13 cellular contexts compared by ENCODE assay signal in genomic region chr15:99168601-99169580, GRCh38.
A peak's percentile ranks its signal among the peaks of the same experiment; 100 is the strongest.
DNase-seq lines count a peak whose midpoint lies in the region; ATAC-seq and TF ChIP-seq lines count a peak whose summit lies in the region.
"Had no signal": no experiment of that assay in that cellular context is flagged by ENCODE, and none has a peak within 500 bp of the region (broad histone marks: within the 10 kb centered on the region; RNA-seq: fewer than 3 reads in every experiment).

No MANE protein-coding gene starts in this region.

- intact Hi-C loops in sciatic nerve (cut with DNase I) = no loop called here

- no peaks in the 10 kb centered on the region for H3K4me1 ChIP-seq in urinary bladder (ENCODE audit: insufficient read depth)

- H3K4me3 Mint-ChIP-seq in chondrocyte (ENCODE audit: unreplicated experiment) (peak overlapping the region; percentile 33), neural crest cell (no peak overlapping the region)
- H3K4me3 Mint-ChIP-seq: activated T-cell treated with anti-CD3 and anti-CD28 coated beads, Interleukin-2, amount 50 U/mL, for 24 hours had no signal

- H3K4me3 ChIP-seq in urinary bladder (ENCODE audit: low read depth, low read length) = no peak overlapping the region
- H3K4me3 ChIP-seq: body of pancreas had no signal

- peaks cover 31% of the 10 kb centered on the region for H3K4me1 Mint-ChIP-seq in chondrocyte (ENCODE audit: low read depth)
- H3K4me1 Mint-ChIP-seq in neural crest cell = peaks cover 9% of the 10 kb centered on the region

- H3K9me3 Mint-ChIP-seq in activated naive CD4-positive, alpha-beta T cell treated with anti-CD3 and anti-CD28 coated beads, Interleukin-2, amount 50 U/mL, for 72 hours = no peaks in the 10 kb centered on the region
- no peaks in the 10 kb centered on the region for H3K9me3 Mint-ChIP-seq in chondrocyte (ENCODE audit: low read depth)
- H3K9me3 Mint-ChIP-seq in neural crest cell = no peaks in the 10 kb centered on the region
- H3K9me3 Mint-ChIP-seq: activated T-cell treated with anti-CD3 and anti-CD28 coated beads, Interleukin-2, amount 50 U/mL, for 24 hours had no signal

- no peak for ATAC-seq in activated naive CD4-positive, alpha-beta T cell treated with anti-CD3 and anti-CD28 coated beads, Interleukin-2, amount 50 U/mL, for 72 hours
- ATAC-seq in sciatic nerve = no peak

- H3K27ac ChIP-seq in urinary bladder (ENCODE audit: low read depth) = peak overlapping the region; percentile 84

- 82% methylated on average over 5 of the region's 5 CpGs for WGBS in urinary bladder

- H3K36me3 Mint-ChIP-seq in activated naive CD4-positive, alpha-beta T cell treated with anti-CD3 and anti-CD28 coated beads, Interleukin-2, amount 50 U/mL, for 72 hours = no peaks in the 10 kb centered on the region
- H3K36me3 Mint-ChIP-seq in chondrocyte (ENCODE audit: low read depth) (peaks cover 10% of the 10 kb centered on the region), neural crest cell (ENCODE audit: low read depth) (peaks cover 3% of the 10 kb centered on the region)

- TF ChIP-seq CTCF in chondrocyte (IDR thresholded peaks at IDR 0.05) (no peak), neural crest cell (conservative IDR thresholded peaks at IDR 0.05) (no peak)

- peak overlapping the region; percentile 40 to 61 for H3K27ac Mint-ChIP-seq in activated naive CD4-positive, alpha-beta T cell treated with anti-CD3 and anti-CD28 coated beads, Interleukin-2, amount 50 U/mL, for 72 hours
- H3K27ac Mint-ChIP-seq in chondrocyte (ENCODE audit: unreplicated experiment) = peak overlapping the region; percentile 96
- H3K27ac Mint-ChIP-seq in neural crest cell (ENCODE audit: unreplicated experiment) = peak overlapping the region; percentile 87
- H3K27ac Mint-ChIP-seq: activated T-cell treated with anti-CD3 and anti-CD28 coated beads, Interleukin-2, amount 50 U/mL, for 24 hours had no signal

- H3K27me3 Mint-ChIP-seq in chondrocyte (ENCODE audit: low read depth) = no peaks in the 10 kb centered on the region
- H3K27me3 Mint-ChIP-seq in neural crest cell (ENCODE audit: low read depth) = no peaks in the 10 kb centered on the region
- H3K27me3 Mint-ChIP-seq: activated T-cell treated with anti-CD3 and anti-CD28 coated beads, Interleukin-2, amount 50 U/mL, for 24 hours had no signal

- DNase-seq in activated naive CD4-positive, alpha-beta T cell treated with anti-CD3 and anti-CD28 coated beads, Interleukin-2, amount 50 U/mL, for 72 hours (ENCODE audit: low spot score in 2 of 2) = no peak
- no peak for DNase-seq in activated naive CD4-positive, alpha-beta T cell treated with anti-CD3 and anti-CD28 coated beads, Interleukin-2, amount 50 U/mL, for 16 hours
- DNase-seq in chondrocyte (ENCODE audit: low spot score) (no peak), neural crest cell (ENCODE audit: low read depth, low spot score) (no peak), superior temporal gyrus (ENCODE audit: extremely low spot score) (no peak), sciatic nerve (ENCODE audit: low spot score) (no peak), dermis blood vessel endothelial cell (no peak)
- DNase-seq: activated T-cell treated with anti-CD3 and anti-CD28 coated beads, Interleukin-2, amount 50 U/mL, for 24 hours; DND-41; NCI-H1930; posterior cingulate gyrus had no signal

- H3K36me3 ChIP-seq in urinary bladder (ENCODE audit: insufficient read depth) = peaks cover 3% of the 10 kb centered on the region
